ENCODE assay signal across 32 cellular contexts in genomic region chr7:122867471-122867980, GRCh38. TPM values are rescaled to one million over a fixed set of nuclear protein-coding genes. Genes with fewer than 3 reads are reported as not detected.
"Had no signal": no experiment of that assay in that cellular context is flagged by ENCODE, and none has a peak within 500 bp of the region (broad histone marks: within the 10 kb centered on the region; RNA-seq: fewer than 3 reads in every experiment).

No MANE protein-coding gene starts in this region.

- DNase-seq: activated B cell treated with CpG ODN at 0.5 μM for 24 hours; activated CD4-positive, alpha-beta memory T cell treated with anti-CD3 and anti-CD28 coated beads for 36 hours; activated CD4-positive, alpha-beta T cell treated with anti-CD3 and anti-CD28 coated beads for 4 hours; activated CD4-positive, alpha-beta T cell treated with anti-CD3 and anti-CD28 coated beads, Interleukin-2, amount 10 ng/mL, durations not matched to agents 24 days and 14 days; activated CD4-positive, alpha-beta T cell treated with anti-CD3 and anti-CD28 coated beads, Interleukin-2, amount 50 U/mL, for 1 hour; activated CD4-positive, alpha-beta T cell treated with anti-CD3 and anti-CD28 coated beads, Interleukin-2, amount 50 U/mL, for 4 hours; activated CD4-positive, CD25-positive, alpha-beta regulatory T cell treated with anti-CD3 and anti-CD28 coated beads, Interleukin-2, amount 50 U/mL, for 72 hours; activated CD8-positive, alpha-beta memory T cell treated with anti-CD3 and anti-CD28 coated beads, Interleukin-2, amount 50 U/mL, for 4 hours; activated CD8-positive, alpha-beta T cell treated with anti-CD3 and anti-CD28 coated beads for 36 hours; activated effector memory CD4-positive, alpha-beta T cell treated with anti-CD3 and anti-CD28 coated beads, Interleukin-2, amount 50 U/mL, for 16 hours; activated gamma-delta T cell treated with Interleukin-2 at 50 U/mL for 16 hours; activated naive CD4-positive, alpha-beta T cell treated with anti-CD3 and anti-CD28 coated beads, Interleukin-2, amount 10 ng/mL, durations not matched to agents 7 days and 5 days; activated naive CD4-positive, alpha-beta T cell treated with Interleukin-2 at 50 U/mL for 16 hours; activated naive CD8-positive, alpha-beta T cell treated with anti-CD3 and anti-CD28 coated beads, Interleukin-2, amount 10 ng/mL, durations not matched to agents 7 days and 5 days; activated naive CD8-positive, alpha-beta T cell treated with anti-CD3 and anti-CD28 coated beads, Interleukin-2, amount 50 U/mL, for 24 hours; activated T-cell treated with anti-CD3 and anti-CD28 coated beads for 4 hours; activated T-cell treated with anti-CD3 and anti-CD28 coated beads, Interleukin-2, amount 50 U/mL, for 1 hour; activated T-cell treated with anti-CD3 and anti-CD28 coated beads, Interleukin-2, amount 50 U/mL, for 4 hours; activated T-cell treated with anti-CD3 and anti-CD28 coated beads, Interleukin-2, amount 50 U/mL, for 72 hours; amygdala; anterior cingulate cortex; caudate nucleus; cerebellar nuclear complex; T-helper 1 cell; T-helper 2 cell; T-helper 9 cell had no signal

- H3K4me1 ChIP-seq: ascending aorta had no signal

- H3K27ac ChIP-seq: ascending aorta, cardiac muscle cell, VCaP had no signal

- H3K27me3 ChIP-seq: ascending aorta, cardiac muscle cell had no signal

- H3K36me3 ChIP-seq: ascending aorta, cardiac muscle cell had no signal

- H3K4me3 ChIP-seq: ascending aorta, cardiac muscle cell had no signal

- ATAC-seq: activated CD8-positive, alpha-beta T cell treated with anti-CD3 and anti-CD28 coated beads for 36 hours; activated naive CD8-positive, alpha-beta T cell treated with anti-CD3 and anti-CD28 coated beads, Interleukin-2, amount 50 U/mL, for 24 hours; activated T-cell treated with anti-CD3 and anti-CD28 coated beads, Interleukin-2, amount 50 U/mL, for 4 hours; activated T-cell treated with anti-CD3 and anti-CD28 coated beads, Interleukin-2, amount 50 U/mL, for 72 hours; activated T-helper 17 cell treated with anti-CD3 and anti-CD28 coated beads, Interleukin-2, amount 50 U/mL, for 72 hours had no signal

RNA-seq across cellular contexts. Expression of gene CADPS2, which starts 18.7 kb away (rescaled TPM):
- total RNA-seq: activated B cell treated with CpG ODN at 0.5 μM for 24 hours; activated CD4-positive, alpha-beta memory T cell treated with anti-CD3 and anti-CD28 coated beads for 36 hours; activated CD4-positive, alpha-beta T cell treated with anti-CD3 and anti-CD28 coated beads, Interleukin-2, amount 10 ng/mL, durations not matched to agents 24 days and 14 days; activated CD8-positive, alpha-beta memory T cell treated with anti-CD3 and anti-CD28 coated beads for 36 hours; activated CD8-positive, alpha-beta T cell treated with anti-CD3 and anti-CD28 coated beads for 36 hours; activated naive CD8-positive, alpha-beta T cell treated with anti-CD3 and anti-CD28 coated beads, Interleukin-2, amount 10 ng/mL, durations not matched to agents 7 days and 5 days; activated T-cell treated with anti-CD3 and anti-CD28 coated beads, Interleukin-2, amount 50 U/mL, for 72 hours; activated T-helper 1 cell treated with anti-CD3 and anti-CD28 coated beads, Interleukin-12 subunit alpha, Interleukin-12 subunit beta, Interleukin-2, Interleukin-4 antibody, amounts not matched to agents 30 ng/mL and 10 ng/mL and 1 ng/mL, durations not matched to agents 14 hours and 24 hours and 36 hours; activated T-helper 17 cell treated with anti-CD3 and anti-CD28 coated beads, Interleukin-2, amount 50 U/mL, for 72 hours had no signal
